Comparison of ENCODE assay signal across 23 cellular contexts in genomic region chr9:111657051-111657450, GRCh38.
DNase-seq lines count a peak whose midpoint lies in the region; ATAC-seq lines count a peak whose summit lies in the region.
"Had no signal": no experiment of that assay in that cellular context is flagged by ENCODE, and none has a peak within 500 bp of the region (broad histone marks: within the 10 kb centered on the region; RNA-seq: fewer than 3 reads in every experiment).

No MANE protein-coding gene starts in this region.

- H3K4me3 ChIP-seq in mucosa of rectum (ENCODE audit: low read length in 2 of 2), result peak overlapping the region in 1 of 2 donors; percentile 31

- DNase-seq in COLO829 (ENCODE audit: low spot score), result peak; percentile 73
- DNase-seq in NCI-H82 treated with DMSO at 0.1 percent for 48 hours (lab: John Stamatoyannopoulos, UW; ENCODE audit: unreplicated experiment), result peak; percentile 8
- peak; percentile 61 for DNase-seq in foreskin melanocyte
- no peak for DNase-seq in 8988T
- DNase-seq in OCI-M2 (lab: John Stamatoyannopoulos, UW; ENCODE audit: unreplicated experiment), result no peak
- DNase-seq: AML-193; C1 segment of cervical spinal cord; CD8-positive, alpha-beta T cell; EL; GF-D8; H9; NCI-H1092 treated with DMSO at 0.1 percent for 48 hours; NCI-H1436 treated with DMSO at 0.1 percent for 48 hours; NCI-H1930; NCI-H69; SIG-M5 had no signal

- H3K27ac ChIP-seq in mucosa of rectum (ENCODE audit: low read depth in 2 of 2, low read length in 2 of 2), result peak overlapping the region; percentile 32 to 39
- H3K27ac ChIP-seq: 22Rv1, KMS-11 had no signal

- H3K27me3 ChIP-seq in mucosa of rectum (ENCODE audit: control insufficient read depth in 2 of 2, insufficient read depth in 2 of 2, low read length in 2 of 2), result no peaks in the 10 kb centered on the region

- H3K4me1 ChIP-seq in mucosa of rectum (ENCODE audit: control insufficient read depth in 2 of 2, insufficient read depth in 2 of 2, low read length in 2 of 2), result peaks cover 0 to 7% of the 10 kb centered on the region in 2 donors

- H3K9ac ChIP-seq in mucosa of rectum (ENCODE audit: low read depth in 1 of 2, low read length in 2 of 2), result no peak overlapping the region
- H3K9ac ChIP-seq: KMS-11 had no signal

- no peaks in the 10 kb centered on the region for H3K9me3 ChIP-seq in mucosa of rectum (ENCODE audit: control insufficient read depth in 2 of 2, low read length in 2 of 2)

- ATAC-seq in GM21529 (IDR thresholded peaks at IDR 0.05; ENCODE audit: unreplicated experiment) (no peak), HG03460 (IDR thresholded peaks at IDR 0.05; ENCODE audit: unreplicated experiment) (no peak)
- ATAC-seq: CD8-positive, alpha-beta T cell; Panc1; SK-N-SH treated with all-trans-retinoic acid at 6 μM for 48 hours had no signal

- H3K36me3 ChIP-seq in mucosa of rectum (ENCODE audit: control insufficient read depth in 2 of 2, insufficient read depth in 2 of 2, low read length in 2 of 2), result peaks cover 9% of the 10 kb centered on the region in 2 donors

Comparison
In these comparisons a context has a peak if more than half of its experiments do, and no peak if none do; other contexts are left out.
1. DNase-seq: peak in COLO829 (single experiment), NCI-H82 treated with DMSO at 0.1 percent for 48 hours (single experiment) and foreskin melanocyte (single experiment); none in 8988T (single experiment) and OCI-M2 (single experiment).